ENCODE assay signal across 10 cellular contexts in the genomic region with DNA sequence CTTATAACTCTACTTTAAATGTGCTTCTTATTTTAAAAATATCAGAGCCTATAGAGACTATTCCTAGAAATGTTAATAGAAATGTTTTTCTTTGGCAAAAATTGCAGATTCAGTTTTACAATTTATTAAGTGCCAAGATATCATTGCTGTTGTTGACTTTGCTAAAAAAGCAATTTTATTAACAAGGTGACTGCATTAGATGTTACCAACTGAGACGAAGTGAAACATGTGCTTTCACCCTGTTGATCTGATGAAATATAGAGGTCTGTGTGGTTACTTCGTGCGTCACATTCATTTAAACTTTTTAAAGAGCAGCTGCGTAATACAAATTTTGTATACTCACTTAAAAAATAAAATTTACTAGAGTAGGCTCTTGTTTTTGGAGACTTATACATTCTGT.
DNase-seq lines count a peak whose midpoint lies in the region; ATAC-seq and TF ChIP-seq lines count a peak whose summit lies in the region.
"Had no signal": no experiment of that assay in that cellular context is flagged by ENCODE, and none has a peak within 500 bp of the region (broad histone marks: within the 10 kb centered on the region; RNA-seq: fewer than 3 reads in every experiment).

No MANE protein-coding gene starts in this region.

- POLR2A ChIA-PET in activated CD4-positive, alpha-beta T cell treated with anti-CD3 and anti-CD28 coated beads, Interleukin-2, amount 10 ng/mL, durations not matched to agents 7 days and 5 days (lab: Charles Lee), result no interaction called here

- no peaks in the 10 kb centered on the region for H3K9me3 ChIP-seq in thoracic aorta

- H3K4me1 ChIP-seq in thoracic aorta (ENCODE audit: control insufficient read depth in 1 of 2, low read depth in 2 of 2), result peaks cover 0 to 4% of the 10 kb centered on the region in 2 donors

- H3K4me3 Mint-ChIP-seq in activated CD4-positive, alpha-beta T cell treated with anti-CD3 and anti-CD28 coated beads, Interleukin-2, amount 10 ng/mL, durations not matched to agents 7 days and 5 days, result peak overlapping the region; percentile 58

- no peak for ATAC-seq in thoracic aorta (ENCODE audit: insufficient number of reproducible peaks, low FRiP score, low read depth)

- H3K4me3 ChIP-seq in astrocyte of the spinal cord (ENCODE audit: low read depth, low read length) (peak overlapping the region; percentile 48), thoracic aorta (peak overlapping the region; percentile 72)

- H3K36me3 ChIP-seq in thoracic aorta, result no peaks in the 10 kb centered on the region

- H3K27ac ChIP-seq in thoracic aorta, result peak overlapping the region; percentile 18 to 79

- H3K9me3 Mint-ChIP-seq in activated CD4-positive, alpha-beta T cell treated with anti-CD3 and anti-CD28 coated beads, Interleukin-2, amount 10 ng/mL, durations not matched to agents 7 days and 5 days, result no peaks in the 10 kb centered on the region

- no peaks in the 10 kb centered on the region for H3K27me3 Mint-ChIP-seq in activated CD4-positive, alpha-beta T cell treated with anti-CD3 and anti-CD28 coated beads, Interleukin-2, amount 10 ng/mL, durations not matched to agents 7 days and 5 days

- H3K27me3 ChIP-seq in thoracic aorta (replicated peaks; ENCODE audit: insufficient read depth), result no peaks in the 10 kb centered on the region

- H3K27ac Mint-ChIP-seq in activated CD4-positive, alpha-beta T cell treated with anti-CD3 and anti-CD28 coated beads, Interleukin-2, amount 10 ng/mL, durations not matched to agents 7 days and 5 days, result peak overlapping the region; percentile 82

- peak; percentile 8 for DNase-seq in activated CD4-positive, alpha-beta T cell treated with anti-CD3 and anti-CD28 coated beads, Interleukin-2, amount 10 ng/mL, durations not matched to agents 7 days and 5 days
- DNase-seq in activated CD4-positive, alpha-beta T cell treated with anti-CD3 and anti-CD28 coated beads for 1 hour, result no peak
- DNase-seq in astrocyte of the spinal cord (ENCODE audit: low read depth, low spot score), result peak; percentile 83
- DNase-seq in left kidney (ENCODE audit: low read depth, low spot score), result peak; percentile 40
- DNase-seq in thoracic aorta (ENCODE audit: low spot score), result no peak
- no peak for DNase-seq in NCI-H510A treated with DMSO at 0.1 percent for 48 hours (lab: John Stamatoyannopoulos, UW)
- no peak for DNase-seq in NCI-H2081 (lab: John Stamatoyannopoulos, UW)
- no peak for DNase-seq in NCI-H446 treated with DMSO at 0.1 percent for 48 hours (lab: John Stamatoyannopoulos, UW)
- DNase-seq: H7; stimulated activated CD4-positive, alpha-beta T cell treated with anti-CD3 and anti-CD28 coated beads, Interleukin-1b, Interleukin-23, amount 100 ng/mL, for 48 hours had no signal

- peaks cover 19% of the 10 kb centered on the region for H3K4me1 Mint-ChIP-seq in activated CD4-positive, alpha-beta T cell treated with anti-CD3 and anti-CD28 coated beads, Interleukin-2, amount 10 ng/mL, durations not matched to agents 7 days and 5 days

- TF ChIP-seq CTCF in astrocyte of the spinal cord (IDR thresholded peaks at IDR 0.05; ENCODE audit: low read depth, low read length), result no peak
- no peak for TF ChIP-seq CTCF in thoracic aorta (IDR thresholded peaks at IDR 0.05)

- CTCF ChIA-PET in activated CD4-positive, alpha-beta T cell treated with anti-CD3 and anti-CD28 coated beads, Interleukin-2, amount 10 ng/mL, durations not matched to agents 7 days and 5 days (lab: Charles Lee), result no interaction called here

- H3K36me3 Mint-ChIP-seq in activated CD4-positive, alpha-beta T cell treated with anti-CD3 and anti-CD28 coated beads, Interleukin-2, amount 10 ng/mL, durations not matched to agents 7 days and 5 days (ENCODE audit: low read depth), result no peaks in the 10 kb centered on the region

- in situ Hi-C loops in astrocyte of the spinal cord (cut with HindIII; ENCODE audit: low sequenced_read_pairs), result no loop called here

Comparison
In these comparisons a context has a peak if more than half of its experiments do, and no peak if none do; other contexts are left out.
1. DNase-seq: peak in activated CD4-positive, alpha-beta T cell treated with anti-CD3 and anti-CD28 coated beads, Interleukin-2, amount 10 ng/mL, durations not matched to agents 7 days and 5 days (single experiment), astrocyte of the spinal cord (single experiment) and left kidney (single experiment); none in activated CD4-positive, alpha-beta T cell treated with anti-CD3 and anti-CD28 coated beads for 1 hour (single experiment), thoracic aorta (single experiment), NCI-H510A treated with DMSO at 0.1 percent for 48 hours (single experiment), NCI-H2081 (0 of 2) and NCI-H446 treated with DMSO at 0.1 percent for 48 hours (single experiment).